Comparison of ENCODE assay signal across 12 cellular contexts in genomic region chr1:236515443-236515958, GRCh38. TPM values are rescaled to one million over a fixed set of nuclear protein-coding genes. Genes with fewer than 3 reads are reported as not detected.
DNase-seq lines count a peak whose midpoint lies in the region; ATAC-seq and TF ChIP-seq lines count a peak whose summit lies in the region.
"Had no signal": no experiment of that assay in that cellular context is flagged by ENCODE, and none has a peak within 500 bp of the region (broad histone marks: within the 10 kb centered on the region; RNA-seq: fewer than 3 reads in every experiment).

No MANE protein-coding gene starts in this region.

- no peaks in the 10 kb centered on the region for H3K9me3 ChIP-seq in effector memory CD4-positive, alpha-beta T cell (ENCODE audit: control insufficient read depth, low read length)
- no peaks in the 10 kb centered on the region for H3K9me3 ChIP-seq in testis
- H3K9me3 ChIP-seq in esophagus muscularis mucosa = no peaks in the 10 kb centered on the region

- H3K9me3 Mint-ChIP-seq in activated T-cell treated with anti-CD3 and anti-CD28 coated beads, Interleukin-2, amount 50 U/mL, for 24 hours = no peaks in the 10 kb centered on the region

- H3K4me3 ChIP-seq in effector memory CD4-positive, alpha-beta T cell (ENCODE audit: insufficient read depth, low read depth, low read length, poor library complexity, severe bottlenecking) = no peak overlapping the region
- H3K4me3 ChIP-seq in testis (no peak overlapping the region), esophagus muscularis mucosa (no peak overlapping the region)

- TF ChIP-seq EP300 in esophagus muscularis mucosa (IDR thresholded peaks at IDR 0.05) = no peak

- no peaks in the 10 kb centered on the region for H3K36me3 Mint-ChIP-seq in activated T-cell treated with anti-CD3 and anti-CD28 coated beads, Interleukin-2, amount 50 U/mL, for 24 hours (ENCODE audit: low read depth)

- 30 to 44% methylated on average over 4 of the region's 4 CpGs for WGBS in testis, 2 donors
- 91% methylated on average over 3 of the region's 4 CpGs for WGBS in esophagus muscularis mucosa

- H3K36me3 ChIP-seq in effector memory CD4-positive, alpha-beta T cell (ENCODE audit: control insufficient read depth, insufficient read depth, low read length) = no peaks in the 10 kb centered on the region
- H3K36me3 ChIP-seq in testis (ENCODE audit: low read depth, missing control alignments) (no peaks in the 10 kb centered on the region), esophagus muscularis mucosa (no peaks in the 10 kb centered on the region)

- H3K27me3 ChIP-seq in effector memory CD4-positive, alpha-beta T cell (replicated peaks; ENCODE audit: control insufficient read depth, insufficient read depth, low read length, poor library complexity, severe bottlenecking) = no peaks in the 10 kb centered on the region
- no peaks in the 10 kb centered on the region for H3K27me3 ChIP-seq in testis
- no peaks in the 10 kb centered on the region for H3K27me3 ChIP-seq in esophagus muscularis mucosa

- H3K27ac Mint-ChIP-seq in activated T-cell treated with anti-CD3 and anti-CD28 coated beads, Interleukin-2, amount 50 U/mL, for 24 hours = peak overlapping the region; percentile 49

- H3K4me1 ChIP-seq in effector memory CD4-positive, alpha-beta T cell (ENCODE audit: control insufficient read depth, insufficient read depth, low read length, poor library complexity, severe bottlenecking) = peaks cover 15% of the 10 kb centered on the region
- H3K4me1 ChIP-seq in testis (no peaks in the 10 kb centered on the region), esophagus muscularis mucosa (no peaks in the 10 kb centered on the region)

- H3K27me3 Mint-ChIP-seq in activated T-cell treated with anti-CD3 and anti-CD28 coated beads, Interleukin-2, amount 50 U/mL, for 24 hours = no peaks in the 10 kb centered on the region

- TF ChIP-seq CTCF in testis (IDR thresholded peaks at IDR 0.05) (no peak), esophagus muscularis mucosa (IDR thresholded peaks at IDR 0.05) (no peak)

- TF ChIP-seq POLR2A in testis (IDR thresholded peaks at IDR 0.05) (no peak), esophagus muscularis mucosa (IDR thresholded peaks at IDR 0.05; ENCODE audit: low read depth) (no peak)

- intact Hi-C loops in testis (cut with DNase I; ENCODE audit: low total_unique reads) = no loop called here
- intact Hi-C loops in esophagus muscularis mucosa (cut with DNase I) = no loop called here

- H3K27ac ChIP-seq in effector memory CD4-positive, alpha-beta T cell (ENCODE audit: insufficient read depth, low read length, poor library complexity, severe bottlenecking) = peak overlapping the region; percentile 52
- no peak overlapping the region for H3K27ac ChIP-seq in testis
- H3K27ac ChIP-seq in esophagus muscularis mucosa (replicated peaks in 1 of 4) = no peak overlapping the region

- H3K4me1 Mint-ChIP-seq in activated T-cell treated with anti-CD3 and anti-CD28 coated beads, Interleukin-2, amount 50 U/mL, for 24 hours (ENCODE audit: low read depth) = peaks cover 21% of the 10 kb centered on the region

- no peak for ATAC-seq in HG02852 (IDR thresholded peaks at IDR 0.05; ENCODE audit: unreplicated experiment)
- no peak for ATAC-seq in GM19452 (IDR thresholded peaks at IDR 0.05; ENCODE audit: unreplicated experiment)

- no peak overlapping the region for H3K4me3 Mint-ChIP-seq in activated T-cell treated with anti-CD3 and anti-CD28 coated beads, Interleukin-2, amount 50 U/mL, for 24 hours

- DNase-seq in activated T-cell treated with anti-CD3 and anti-CD28 coated beads, Interleukin-2, amount 50 U/mL, for 24 hours = no peak
- DNase-seq in activated T-cell treated with anti-CD3 and anti-CD28 coated beads, Interleukin-2, amount 50 U/mL, for 48 hours = no peak
- peak; percentile 80 for DNase-seq in NCI-H345 (lab: John Stamatoyannopoulos, UW)
- DNase-seq in effector memory CD4-positive, alpha-beta T cell = no peak
- DNase-seq in testis = peak; percentile 27
- DNase-seq in esophagus muscularis mucosa (ENCODE audit: extremely low spot score) = no peak
- DNase-seq: activated naive CD4-positive, alpha-beta T cell treated with Interleukin-2 at 50 U/mL for 16 hours; GF-D8; kidney glomerular epithelial cell; NCI-H2227 treated with DMSO at 0.1 percent for 48 hours had no signal

RNA-seq across cellular contexts. Expression of gene LGALS8, which starts 8.3 kb away (rescaled TPM):
- 100 to 1,000 TPM; 115 to 122 TPM for total RNA-seq in testis
- polyA plus RNA-seq in testis (ENCODE audit: insufficient read depth, low read depth, low replicate concordance) = 114 TPM
- 10 to 100 TPM; 32.8 to 83.3 (median 51.9) TPM for total RNA-seq in esophagus muscularis mucosa

Comparison
In these comparisons a context has a peak if more than half of its experiments do, and no peak if none do; other contexts are left out.
1. DNase-seq: peak in NCI-H345 (single experiment) and testis (single experiment); none in activated T-cell treated with anti-CD3 and anti-CD28 coated beads, Interleukin-2, amount 50 U/mL, for 24 hours (single experiment), activated T-cell treated with anti-CD3 and anti-CD28 coated beads, Interleukin-2, amount 50 U/mL, for 48 hours (0 of 2), effector memory CD4-positive, alpha-beta T cell (0 of 3) and esophagus muscularis mucosa (single experiment).